ENCODE assay signal across 9 cellular contexts in genomic region chr3:108100906-108101305, GRCh38. TPM values are rescaled to one million over a fixed set of nuclear protein-coding genes. Genes with fewer than 3 reads are reported as not detected.
DNase-seq lines count a peak whose midpoint lies in the region; ATAC-seq and TF ChIP-seq lines count a peak whose summit lies in the region.
"Had no signal": no experiment of that assay in that cellular context is flagged by ENCODE, and none has a peak within 500 bp of the region (broad histone marks: within the 10 kb centered on the region; RNA-seq: fewer than 3 reads in every experiment).

No MANE protein-coding gene starts in this region.

- H4K20me1 ChIP-seq in OCI-LY1 (ENCODE audit: insufficient read depth, low read length): no peaks in the 10 kb centered on the region

- ATAC-seq in HG03045 (IDR thresholded peaks at IDR 0.05; ENCODE audit: unreplicated experiment) (peak; percentile 92), body of pancreas (no peak)
- peak; percentile 85 for ATAC-seq in stimulated activated effector memory CD8-positive, alpha-beta T cell treated with anti-CD3 and anti-CD28 coated beads, Interleukin-12 subunit alpha, Interleukin-12 subunit beta, amount 100 ng/mL, for 72 hours

- H3K27me3 ChIP-seq in OCI-LY1 (ENCODE audit: insufficient read depth, low read length): no peaks in the 10 kb centered on the region
- H3K27me3 ChIP-seq in body of pancreas: no peaks in the 10 kb centered on the region

- no peaks in the 10 kb centered on the region for H3K79me2 ChIP-seq in OCI-LY1 (ENCODE audit: insufficient read depth, low read length)

- DNase-seq in activated CD8-positive, alpha-beta memory T cell treated with anti-CD3 and anti-CD28 coated beads, Interleukin-2, amount 50 U/mL, for 4 hours: peak; percentile 39
- DNase-seq in activated CD8-positive, alpha-beta memory T cell treated with anti-CD3 and anti-CD28 coated beads for 24 hours: no peak
- DNase-seq in stimulated activated effector memory CD8-positive, alpha-beta T cell treated with anti-CD3 and anti-CD28 coated beads, Interleukin-12 subunit alpha, Interleukin-12 subunit beta, amount 100 ng/mL, for 72 hours (ENCODE audit: low spot score in 2 of 2): no peak
- no peak for DNase-seq in body of pancreas
- DNase-seq in middle frontal gyrus (ENCODE audit: extremely low spot score, low spot score): no peak
- DNase-seq in RKO (ENCODE audit: low spot score): no peak

- TF ChIP-seq POLR2A in body of pancreas (IDR thresholded peaks at IDR 0.05): no peak

- H3K27ac ChIP-seq in OCI-LY1 (ENCODE audit: low read depth, low read length, poor library complexity, severe bottlenecking) (peak overlapping the region; percentile 30), body of pancreas (no peak overlapping the region)
- H3K27ac ChIP-seq: SK-N-MC had no signal

- H3K27ac Mint-ChIP-seq in stimulated activated effector memory CD8-positive, alpha-beta T cell treated with anti-CD3 and anti-CD28 coated beads, Interleukin-12 subunit alpha, Interleukin-12 subunit beta, amount 100 ng/mL, for 72 hours: no peak overlapping the region

- H3K4me1 ChIP-seq in OCI-LY1 (ENCODE audit: insufficient read depth, low read length, severe bottlenecking) (peaks cover 21% of the 10 kb centered on the region), body of pancreas (peaks cover 8% of the 10 kb centered on the region)

- TF ChIP-seq CTCF in OCI-LY1 (IDR thresholded peaks at IDR 0.05; ENCODE audit: low read length) (no peak), body of pancreas (IDR thresholded peaks at IDR 0.05) (no peak)

- intact Hi-C loops in body of pancreas (cut with DNase I): no loop called here

- H3K4me2 ChIP-seq in OCI-LY1 (ENCODE audit: low read length): no peak overlapping the region; the same call in 1 of the 2 replicates

- H3K4me3 ChIP-seq in OCI-LY1 (ENCODE audit: low read depth, low read length, poor library complexity, severe bottlenecking) (no peak overlapping the region), body of pancreas (no peak overlapping the region)
- H3K4me3 ChIP-seq: SK-N-MC had no signal

- H2AFZ ChIP-seq in OCI-LY1 (ENCODE audit: low read length): no peak overlapping the region

- H3K9me2 ChIP-seq in OCI-LY1 (ENCODE audit: low read depth, low read length): no peaks in the 10 kb centered on the region

- H3K4me1 Mint-ChIP-seq in stimulated activated effector memory CD8-positive, alpha-beta T cell treated with anti-CD3 and anti-CD28 coated beads, Interleukin-12 subunit alpha, Interleukin-12 subunit beta, amount 100 ng/mL, for 72 hours: peaks cover 35% of the 10 kb centered on the region

- no peak overlapping the region for H3K9ac ChIP-seq in OCI-LY1 (ENCODE audit: low read length)

- H3K36me3 ChIP-seq in OCI-LY1 (ENCODE audit: insufficient read depth, low read length) (no peaks in the 10 kb centered on the region), body of pancreas (replicated peaks in 1 of 2; ENCODE audit: insufficient read depth in 1 of 2, low read depth in 2 of 2) (no peaks in the 10 kb centered on the region)

- 44 to 51% methylated on average over 2 of the region's 2 CpGs for WGBS in body of pancreas, 2 donors

- H3K9me3 ChIP-seq in OCI-LY1 (ENCODE audit: low read length): no peaks in the 10 kb centered on the region
- H3K9me3 ChIP-seq in body of pancreas: no peaks in the 10 kb centered on the region

- no peaks in the 10 kb centered on the region for H3F3A ChIP-seq in OCI-LY1 (ENCODE audit: insufficient read depth, low read length)

- no peaks in the 10 kb centered on the region for H3K9me3 Mint-ChIP-seq in stimulated activated effector memory CD8-positive, alpha-beta T cell treated with anti-CD3 and anti-CD28 coated beads, Interleukin-12 subunit alpha, Interleukin-12 subunit beta, amount 100 ng/mL, for 72 hours

- no peaks in the 10 kb centered on the region for H3K36me3 Mint-ChIP-seq in stimulated activated effector memory CD8-positive, alpha-beta T cell treated with anti-CD3 and anti-CD28 coated beads, Interleukin-12 subunit alpha, Interleukin-12 subunit beta, amount 100 ng/mL, for 72 hours

- no peak overlapping the region for H3K4me3 Mint-ChIP-seq in stimulated activated effector memory CD8-positive, alpha-beta T cell treated with anti-CD3 and anti-CD28 coated beads, Interleukin-12 subunit alpha, Interleukin-12 subunit beta, amount 100 ng/mL, for 72 hours

RNA-seq across cellular contexts. Expression of gene CD47, which starts 10.1 kb away (rescaled TPM):
- 10 to 100 TPM; 34.3 to 51.1 TPM for total RNA-seq in body of pancreas
